In genomic region chr4:168846414-168846813, GRCh38 we compare ENCODE assay signal across 31 cellular contexts.
DNase-seq lines count a peak whose midpoint lies in the region; ATAC-seq and TF ChIP-seq lines count a peak whose summit lies in the region.
"Had no signal": no experiment of that assay in that cellular context is flagged by ENCODE, and none has a peak within 500 bp of the region (broad histone marks: within the 10 kb centered on the region; RNA-seq: fewer than 3 reads in every experiment).

No MANE protein-coding gene starts in this region.

- peak overlapping the region; percentile 33 for H3K4me2 ChIP-seq in neural progenitor cell

- H4K20me1 ChIP-seq in neural progenitor cell (ENCODE audit: low read depth): peaks cover 96% of the 10 kb centered on the region

- H3K9me3 Mint-ChIP-seq in neural progenitor cell: no peaks in the 10 kb centered on the region
- no peaks in the 10 kb centered on the region for H3K9me3 Mint-ChIP-seq in CD8-positive, alpha-beta T cell
- H3K9me3 Mint-ChIP-seq: activated naive CD4-positive, alpha-beta T cell treated with anti-CD3 and anti-CD28 coated beads for 36 hours; activated T-cell treated with anti-CD3 and anti-CD28 coated beads, Interleukin-2, amount 50 U/mL, for 72 hours; HFFc6; immature natural killer cell; naive thymus-derived CD8-positive, alpha-beta T cell; stimulated activated effector memory CD8-positive, alpha-beta T cell treated with anti-CD3 and anti-CD28 coated beads, Interleukin-12 subunit alpha, Interleukin-12 subunit beta, amount 100 ng/mL, for 72 hours had no signal

- TF ChIP-seq POLR2A in esophagus squamous epithelium (IDR thresholded peaks at IDR 0.05) (no peak), ovary (IDR thresholded peaks at IDR 0.05) (no peak)

- H3K27ac ChIP-seq in esophagus squamous epithelium: peak overlapping the region in 3 of 4 donors; percentile 81 to 91 (median 83)
- no peak overlapping the region for H3K27ac ChIP-seq in neural progenitor cell
- peak overlapping the region; percentile 67 for H3K27ac ChIP-seq in urinary bladder (ENCODE audit: low read depth)
- no peak overlapping the region for H3K27ac ChIP-seq in CD8-positive, alpha-beta T cell (ENCODE audit: low read depth, low read length)
- no peak overlapping the region for H3K27ac ChIP-seq in ovary
- H3K27ac ChIP-seq: 22Rv1, brain microvascular endothelial cell, C4-2B, foreskin keratinocyte, SJSA1 had no signal

- TF ChIP-seq EP300 in ovary (IDR thresholded peaks at IDR 0.05): no peak

- no peak overlapping the region for H3K9ac ChIP-seq in neural progenitor cell

- TF ChIP-seq CTCF in esophagus squamous epithelium (IDR thresholded peaks at IDR 0.05) (no peak), neural progenitor cell (IDR thresholded peaks at IDR 0.05) (no peak), ovary (IDR thresholded peaks at IDR 0.05) (no peak)
- TF ChIP-seq CTCF in CD8-positive, alpha-beta T cell (IDR thresholded peaks at IDR 0.05): no peak

- POLR2A ChIA-PET in CD8-positive, alpha-beta T cell (lab: Charles Lee): no interaction called here

- no peak overlapping the region for H3K4me3 ChIP-seq in esophagus squamous epithelium
- no peak overlapping the region for H3K4me3 ChIP-seq in neural progenitor cell
- no peak overlapping the region for H3K4me3 ChIP-seq in urinary bladder (ENCODE audit: low read depth, low read length)
- no peak overlapping the region for H3K4me3 ChIP-seq in CD8-positive, alpha-beta T cell (ENCODE audit: low read depth, low read length)
- no peak overlapping the region for H3K4me3 ChIP-seq in ovary
- H3K4me3 ChIP-seq: adrenal gland, right atrium auricular region, SJSA1 had no signal

- H3K9me3 ChIP-seq in esophagus squamous epithelium: no peaks in the 10 kb centered on the region
- no peaks in the 10 kb centered on the region for H3K9me3 ChIP-seq in neural progenitor cell (ENCODE audit: low read depth)
- no peaks in the 10 kb centered on the region for H3K9me3 ChIP-seq in CD8-positive, alpha-beta T cell (ENCODE audit: low read length)
- no peaks in the 10 kb centered on the region for H3K9me3 ChIP-seq in ovary
- H3K9me3 ChIP-seq: adrenal gland, right atrium auricular region, SJSA1 had no signal

- intact Hi-C loops in esophagus squamous epithelium (cut with DNase I): no loop called here
- intact Hi-C loops in CD8-positive, alpha-beta T cell (cut with DNase I, micrococcal nuclease): no loop called here
- intact Hi-C loops in ovary (cut with DNase I): no loop called here

- H2AFZ ChIP-seq in neural progenitor cell (replicated peaks): no peak overlapping the region

- peak; percentile 35 for DNase-seq in DMS53 (lab: John Stamatoyannopoulos, UW)
- no peak for DNase-seq in DMS53 treated with DMSO at 0.1 percent for 48 hours (lab: John Stamatoyannopoulos, UW; ENCODE audit: unreplicated experiment)
- DNase-seq in esophagus squamous epithelium (lab: John Stamatoyannopoulos, UW): no peak
- no peak for DNase-seq in neural progenitor cell (ENCODE audit: low spot score)
- DNase-seq in NCI-H1417 (lab: John Stamatoyannopoulos, UW): no peak
- no peak for DNase-seq in CD8-positive, alpha-beta T cell
- no peak for DNase-seq in ovary
- DNase-seq: activated CD4-positive, CD25-positive, alpha-beta regulatory T cell; activated naive CD4-positive, alpha-beta T cell treated with anti-CD3 and anti-CD28 coated beads for 36 hours; activated T-cell treated with anti-CD3 and anti-CD28 coated beads, Interleukin-2, amount 50 U/mL, for 72 hours; adrenal gland; brain microvascular endothelial cell; DND-41; effector CD4-positive, alpha-beta T cell; foreskin keratinocyte; HFFc6; immature natural killer cell; naive thymus-derived CD8-positive, alpha-beta T cell; NCI-H1436 treated with DMSO at 0.1 percent for 48 hours; NCI-H2171; NCI-H524; stimulated activated CD4-positive, alpha-beta T cell treated with anti-CD3 and anti-CD28 coated beads, Interleukin-4, amount 100 ng/mL, for 24 hours; substantia nigra; T-helper 1 cell had no signal

- H3K27me3 Mint-ChIP-seq in neural progenitor cell (ENCODE audit: insufficient read depth, low read depth): peaks cover 2% of the 10 kb centered on the region
- peaks cover 9% of the 10 kb centered on the region for H3K27me3 Mint-ChIP-seq in CD8-positive, alpha-beta T cell (ENCODE audit: low read depth)

- H3K36me3 ChIP-seq in esophagus squamous epithelium: no peaks in the 10 kb centered on the region
- H3K36me3 ChIP-seq in neural progenitor cell: no peaks in the 10 kb centered on the region
- peaks cover 1% of the 10 kb centered on the region for H3K36me3 ChIP-seq in urinary bladder (ENCODE audit: insufficient read depth)
- H3K36me3 ChIP-seq in CD8-positive, alpha-beta T cell (ENCODE audit: insufficient read depth, low read length): no peaks in the 10 kb centered on the region
- H3K36me3 ChIP-seq in ovary: no peaks in the 10 kb centered on the region
- H3K36me3 ChIP-seq: adrenal gland, right atrium auricular region had no signal

- H3K4me1 Mint-ChIP-seq in neural progenitor cell: peaks cover 44% of the 10 kb centered on the region
- peaks cover 9% of the 10 kb centered on the region for H3K4me1 Mint-ChIP-seq in CD8-positive, alpha-beta T cell (ENCODE audit: low read depth)

- peaks cover 46% of the 10 kb centered on the region for H3F3A ChIP-seq in neural progenitor cell (ENCODE audit: low read depth)

- peaks cover 98% of the 10 kb centered on the region for H3K79me2 ChIP-seq in neural progenitor cell (ENCODE audit: low read depth)

- CTCF ChIA-PET in CD8-positive, alpha-beta T cell (lab: Charles Lee): no interaction called here

- H3K27me3 ChIP-seq in esophagus squamous epithelium (no peaks in the 10 kb centered on the region), neural progenitor cell (no peaks in the 10 kb centered on the region), ovary (no peaks in the 10 kb centered on the region)
- H3K27me3 ChIP-seq in CD8-positive, alpha-beta T cell (ENCODE audit: insufficient read depth, low read length): no peaks in the 10 kb centered on the region
- H3K27me3 ChIP-seq: adrenal gland, brain microvascular endothelial cell, foreskin keratinocyte, right atrium auricular region, SJSA1 had no signal

- H3K4me3 Mint-ChIP-seq in neural progenitor cell: no peak overlapping the region
- H3K4me3 Mint-ChIP-seq in CD8-positive, alpha-beta T cell: no peak overlapping the region
- H3K4me3 Mint-ChIP-seq: activated naive CD4-positive, alpha-beta T cell treated with anti-CD3 and anti-CD28 coated beads for 36 hours; activated T-cell treated with anti-CD3 and anti-CD28 coated beads, Interleukin-2, amount 50 U/mL, for 72 hours; HFFc6; immature natural killer cell; naive thymus-derived CD8-positive, alpha-beta T cell; stimulated activated effector memory CD8-positive, alpha-beta T cell treated with anti-CD3 and anti-CD28 coated beads, Interleukin-12 subunit alpha, Interleukin-12 subunit beta, amount 100 ng/mL, for 72 hours had no signal

- peaks cover 34% of the 10 kb centered on the region for H3K36me3 Mint-ChIP-seq in neural progenitor cell
- no peaks in the 10 kb centered on the region for H3K36me3 Mint-ChIP-seq in CD8-positive, alpha-beta T cell
- H3K36me3 Mint-ChIP-seq: naive thymus-derived CD8-positive, alpha-beta T cell; stimulated activated effector memory CD8-positive, alpha-beta T cell treated with anti-CD3 and anti-CD28 coated beads, Interleukin-12 subunit alpha, Interleukin-12 subunit beta, amount 100 ng/mL, for 72 hours had no signal

- no peak for ATAC-seq in CD8-positive, alpha-beta T cell
- ATAC-seq: activated T-cell treated with anti-CD3 and anti-CD28 coated beads, Interleukin-2, amount 50 U/mL, for 72 hours; foreskin keratinocyte; naive thymus-derived CD8-positive, alpha-beta T cell; Panc1; stimulated activated effector memory CD8-positive, alpha-beta T cell treated with anti-CD3 and anti-CD28 coated beads, Interleukin-12 subunit alpha, Interleukin-12 subunit beta, amount 100 ng/mL, for 72 hours had no signal

- H3K4me1 ChIP-seq in esophagus squamous epithelium: peaks cover 11 to 90% (median 21%) of the 10 kb centered on the region in 3 donors
- peaks cover 71% of the 10 kb centered on the region for H3K4me1 ChIP-seq in neural progenitor cell
- H3K4me1 ChIP-seq in urinary bladder (ENCODE audit: insufficient read depth): no peaks in the 10 kb centered on the region
- no peaks in the 10 kb centered on the region for H3K4me1 ChIP-seq in CD8-positive, alpha-beta T cell (ENCODE audit: insufficient read depth, low read length)
- H3K4me1 ChIP-seq in ovary (ENCODE audit: insufficient read depth): peaks cover 21% of the 10 kb centered on the region

- 88 to 89% methylated on average over 4 of the region's 4 CpGs for WGBS in esophagus squamous epithelium, 2 donors
- WGBS in urinary bladder: 73% methylated on average over 4 of the region's 4 CpGs
- 86 to 87% (median 86%) methylated on average over 4 of the region's 4 CpGs for WGBS in ovary, 3 donors

- no peak overlapping the region for H3K27ac Mint-ChIP-seq in neural progenitor cell
- H3K27ac Mint-ChIP-seq in CD8-positive, alpha-beta T cell: no peak overlapping the region
- H3K27ac Mint-ChIP-seq: activated naive CD4-positive, alpha-beta T cell treated with anti-CD3 and anti-CD28 coated beads for 36 hours; activated T-cell treated with anti-CD3 and anti-CD28 coated beads, Interleukin-2, amount 50 U/mL, for 72 hours; HFFc6; immature natural killer cell; naive thymus-derived CD8-positive, alpha-beta T cell; stimulated activated effector memory CD8-positive, alpha-beta T cell treated with anti-CD3 and anti-CD28 coated beads, Interleukin-12 subunit alpha, Interleukin-12 subunit beta, amount 100 ng/mL, for 72 hours had no signal

Comparison
In these comparisons a context has a peak if more than half of its experiments do, and no peak if none do; other contexts are left out.
1. H3K27ac ChIP-seq: peak in esophagus squamous epithelium (3 of 4) and urinary bladder (single experiment); none in neural progenitor cell (single experiment), CD8-positive, alpha-beta T cell (single experiment) and ovary (0 of 2).